8 cellular contexts compared by ENCODE assay signal in the genomic region with DNA sequence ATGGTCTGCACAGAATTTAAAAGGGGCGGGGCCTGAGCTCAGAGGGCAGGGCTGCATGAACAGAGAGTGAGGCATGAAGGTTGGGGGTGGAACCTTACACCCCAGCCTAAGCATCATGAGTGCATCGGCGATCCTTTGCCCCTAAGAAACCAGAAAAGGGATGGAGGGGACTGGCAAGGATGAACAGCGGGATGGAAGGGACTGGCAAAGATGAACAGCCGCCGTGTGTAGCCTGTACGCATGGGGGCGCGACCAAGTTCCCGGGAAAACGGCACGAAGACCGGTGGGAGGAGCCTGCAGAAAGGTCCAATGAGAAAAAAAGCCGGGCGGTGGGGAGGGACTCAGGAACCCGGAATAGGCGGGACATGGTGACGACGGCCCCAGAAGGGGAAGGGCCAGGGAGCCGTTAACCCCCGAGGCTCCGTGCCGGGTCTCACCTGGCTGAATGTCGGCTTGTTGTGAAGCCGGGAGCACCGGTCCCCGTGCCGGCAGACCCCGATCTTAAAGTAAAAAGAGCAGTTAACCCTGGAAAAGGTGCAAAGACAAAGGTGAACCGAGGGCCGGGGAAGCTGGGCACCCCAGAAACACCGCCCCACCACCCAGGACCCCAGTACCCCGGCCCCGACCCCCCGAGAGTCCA. TPM values are rescaled to one million over a fixed set of nuclear protein-coding genes. Genes with fewer than 3 reads are reported as not detected.
A peak's percentile ranks its signal among the peaks of the same experiment; 100 is the strongest.
DNase-seq lines count a peak whose midpoint lies in the region; ATAC-seq and TF ChIP-seq lines count a peak whose summit lies in the region.

No MANE protein-coding gene starts in this region.

- H3K27me3 Mint-ChIP-seq in CD4-positive, alpha-beta memory T cell = no peaks in the 10 kb centered on the region
- no peaks in the 10 kb centered on the region for H3K27me3 Mint-ChIP-seq in activated T-helper 17 cell treated with anti-CD3 and anti-CD28 coated beads, Interleukin-2, amount 50 U/mL, for 72 hours
- no peaks in the 10 kb centered on the region for H3K27me3 Mint-ChIP-seq in naive thymus-derived CD8-positive, alpha-beta T cell
- H3K27me3 Mint-ChIP-seq in stimulated activated naive B cell treated with anti-CD40 and anti-IgM and Interleukin-4, amounts not matched to agents 10 μg/mL and 1 μg/mL and 100 μg/mL, for 72 hours = no peaks in the 10 kb centered on the region

- peak overlapping the region; percentile 89 for H3K4me2 ChIP-seq in fibroblast of lung (ENCODE audit: extremely low read depth, insufficient read depth, low read length)

- POLR2A ChIA-PET in CD4-positive, alpha-beta memory T cell (lab: Charles Lee; ENCODE audit: partially characterized antibody) = interaction anchor here (0.7 to 4.6 kb wide), 23 partner anchors 9 to 470 kb away, joined by 3 to 51 read pairs (median 4); partner anchors contain the start of genes COX6B1, HSPB6, KMT2B and POLR2I
- POLR2A ChIA-PET in naive thymus-derived CD8-positive, alpha-beta T cell (lab: Charles Lee) = interaction anchor here (0.6 to 5.2 kb wide), 19 partner anchors 11 to 370 kb away, joined by 3 to 36 read pairs (median 5); partner anchors contain the start of genes COX6B1, ETV2, HSPB6 and KMT2B

- peak overlapping the region; percentile 98 to 100 (median 100) for H3K27ac Mint-ChIP-seq in CD4-positive, alpha-beta memory T cell
- H3K27ac Mint-ChIP-seq in activated T-helper 17 cell treated with anti-CD3 and anti-CD28 coated beads, Interleukin-2, amount 50 U/mL, for 72 hours = peak overlapping the region; percentile 96
- peak overlapping the region; percentile 97 to 100 (median 99) for H3K27ac Mint-ChIP-seq in naive thymus-derived CD8-positive, alpha-beta T cell
- H3K27ac Mint-ChIP-seq in stimulated activated naive B cell treated with anti-CD40 and anti-IgM and Interleukin-4, amounts not matched to agents 10 μg/mL and 1 μg/mL and 100 μg/mL, for 72 hours = peak overlapping the region; percentile 100

- CTCF ChIA-PET in CD4-positive, alpha-beta memory T cell (lab: Charles Lee; ENCODE audit: partially characterized antibody) = interaction anchor here (0.5 to 1.0 kb wide), 4 partner anchors 8 to 214 kb away, joined by 3 to 5 read pairs (median 3); no protein-coding TSS in a partner anchor

- peak; percentile 96 to 97 (median 96) for DNase-seq in CD4-positive, alpha-beta memory T cell
- DNase-seq in LoVo (ENCODE audit: low spot score) (peak; percentile 96), RPMI8226 (peak; percentile 94), fibroblast of lung (ENCODE audit: low read depth in 2 of 2) (peak; percentile 92 to 96)
- DNase-seq in naive thymus-derived CD8-positive, alpha-beta T cell = peak; percentile 83 to 97 (median 94)
- DNase-seq in stimulated activated naive B cell treated with anti-CD40 and anti-IgM and Interleukin-4, amounts not matched to agents 10 μg/mL and 1 μg/mL and 100 μg/mL, for 72 hours = peak; percentile 92

- peak overlapping the region; percentile 67 to 87 for H3K4me3 ChIP-seq in CD4-positive, alpha-beta memory T cell (ENCODE audit: low read length in 2 of 2)
- H3K4me3 ChIP-seq in fibroblast of lung (replicated peaks in 1 of 4; ENCODE audit: control extremely low read depth in 1 of 4, insufficient read depth in 1 of 4, low read depth in 3 of 4, low read length in 4 of 4) = peak overlapping the region; percentile 60 to 91 (median 78)

- peaks cover 67% of the 10 kb centered on the region for H3K4me1 ChIP-seq in CD4-positive, alpha-beta memory T cell (ENCODE audit: insufficient read depth, low read length)
- peaks cover 11% of the 10 kb centered on the region for H3K4me1 ChIP-seq in fibroblast of lung (ENCODE audit: control insufficient read depth, extremely low read depth, insufficient read depth, low read length)

- peak overlapping the region; percentile 99 for H3K27ac ChIP-seq in CD4-positive, alpha-beta memory T cell (ENCODE audit: low read depth, low read length)
- H3K27ac ChIP-seq in fibroblast of lung (ENCODE audit: insufficient read depth, low read length) = peak overlapping the region; percentile 95

- no peaks in the 10 kb centered on the region for H3K27me3 ChIP-seq in CD4-positive, alpha-beta memory T cell (ENCODE audit: insufficient read depth, low read length)
- H3K27me3 ChIP-seq in fibroblast of lung (ENCODE audit: control insufficient read depth, insufficient read depth, low read length) = no peaks in the 10 kb centered on the region

- peak; percentile 27 for ATAC-seq in GM21515 (IDR thresholded peaks at IDR 0.05; ENCODE audit: unreplicated experiment)
- ATAC-seq in activated T-helper 17 cell treated with anti-CD3 and anti-CD28 coated beads, Interleukin-2, amount 50 U/mL, for 72 hours (replicated peaks) = peak; percentile 64
- ATAC-seq in naive thymus-derived CD8-positive, alpha-beta T cell = peak; percentile 52 to 64
- ATAC-seq in stimulated activated naive B cell treated with anti-CD40 and anti-IgM and Interleukin-4, amounts not matched to agents 10 μg/mL and 1 μg/mL and 100 μg/mL, for 72 hours (replicated peaks) = peak; percentile 52 to 58

- H3K36me3 Mint-ChIP-seq in CD4-positive, alpha-beta memory T cell = peaks cover 5 to 34% of the 10 kb centered on the region in 2 donors
- H3K36me3 Mint-ChIP-seq in activated T-helper 17 cell treated with anti-CD3 and anti-CD28 coated beads, Interleukin-2, amount 50 U/mL, for 72 hours (ENCODE audit: low read depth) = peaks cover 41% of the 10 kb centered on the region
- H3K36me3 Mint-ChIP-seq in naive thymus-derived CD8-positive, alpha-beta T cell = peaks cover 4 to 5% (median 5%) of the 10 kb centered on the region in 3 donors
- H3K36me3 Mint-ChIP-seq in stimulated activated naive B cell treated with anti-CD40 and anti-IgM and Interleukin-4, amounts not matched to agents 10 μg/mL and 1 μg/mL and 100 μg/mL, for 72 hours = peaks cover 32 to 42% of the 10 kb centered on the region in 2 donors

- no peaks in the 10 kb centered on the region for H3K9me3 Mint-ChIP-seq in CD4-positive, alpha-beta memory T cell
- no peaks in the 10 kb centered on the region for H3K9me3 Mint-ChIP-seq in activated T-helper 17 cell treated with anti-CD3 and anti-CD28 coated beads, Interleukin-2, amount 50 U/mL, for 72 hours
- no peaks in the 10 kb centered on the region for H3K9me3 Mint-ChIP-seq in naive thymus-derived CD8-positive, alpha-beta T cell
- peaks cover 0 to 1% of the 10 kb centered on the region in 2 donors for H3K9me3 Mint-ChIP-seq in stimulated activated naive B cell treated with anti-CD40 and anti-IgM and Interleukin-4, amounts not matched to agents 10 μg/mL and 1 μg/mL and 100 μg/mL, for 72 hours

- no peaks in the 10 kb centered on the region for H3K36me3 ChIP-seq in CD4-positive, alpha-beta memory T cell (ENCODE audit: insufficient read depth, low read length)
- no peaks in the 10 kb centered on the region for H3K36me3 ChIP-seq in fibroblast of lung (ENCODE audit: control insufficient read depth, insufficient read depth, low read length)

- intact Hi-C loops in CD4-positive, alpha-beta memory T cell (cut with micrococcal nuclease) = loop anchor here (1.0 to 10.0 kb wide), 10 partner anchors 28 to 1630 kb away; partner anchors contain the start of genes ARHGAP33, HCST, SCGB2B2 and THAP8

- H3K4me3 Mint-ChIP-seq in CD4-positive, alpha-beta memory T cell = peak overlapping the region; percentile 95 to 99 (median 98)
- peak overlapping the region; percentile 95 for H3K4me3 Mint-ChIP-seq in activated T-helper 17 cell treated with anti-CD3 and anti-CD28 coated beads, Interleukin-2, amount 50 U/mL, for 72 hours
- peak overlapping the region; percentile 91 to 99 (median 97) for H3K4me3 Mint-ChIP-seq in naive thymus-derived CD8-positive, alpha-beta T cell
- H3K4me3 Mint-ChIP-seq in stimulated activated naive B cell treated with anti-CD40 and anti-IgM and Interleukin-4, amounts not matched to agents 10 μg/mL and 1 μg/mL and 100 μg/mL, for 72 hours = peak overlapping the region; percentile 96 to 98

- H3K4me1 Mint-ChIP-seq in CD4-positive, alpha-beta memory T cell = peaks cover 33 to 77% (median 51%) of the 10 kb centered on the region in 4 donors
- peaks cover 17% of the 10 kb centered on the region for H3K4me1 Mint-ChIP-seq in activated T-helper 17 cell treated with anti-CD3 and anti-CD28 coated beads, Interleukin-2, amount 50 U/mL, for 72 hours
- peaks cover 34 to 81% (median 65%) of the 10 kb centered on the region in 4 donors for H3K4me1 Mint-ChIP-seq in naive thymus-derived CD8-positive, alpha-beta T cell
- peaks cover 32 to 68% of the 10 kb centered on the region in 2 donors for H3K4me1 Mint-ChIP-seq in stimulated activated naive B cell treated with anti-CD40 and anti-IgM and Interleukin-4, amounts not matched to agents 10 μg/mL and 1 μg/mL and 100 μg/mL, for 72 hours

- peak overlapping the region; percentile 73 for H2AFZ ChIP-seq in fibroblast of lung (ENCODE audit: low read length)

- TF ChIP-seq CTCF in fibroblast of lung (conservative IDR thresholded peaks at IDR 0.05 in 1 of 2, IDR thresholded peaks at IDR 0.05 in 1 of 2; ENCODE audit: low read depth in 1 of 2, low read length in 2 of 2) = peak; percentile 44 to 52

- no peaks in the 10 kb centered on the region for H3K9me3 ChIP-seq in CD4-positive, alpha-beta memory T cell (ENCODE audit: control insufficient read depth in 1 of 2, low read length in 2 of 2)
- no peaks in the 10 kb centered on the region for H3K9me3 ChIP-seq in fibroblast of lung (ENCODE audit: control insufficient read depth, insufficient read depth, low read depth, low read length)

- no peaks in the 10 kb centered on the region for H4K20me1 ChIP-seq in fibroblast of lung (ENCODE audit: control insufficient read depth, extremely low read depth, insufficient read depth, low read length)

- H3K79me2 ChIP-seq in fibroblast of lung (ENCODE audit: control insufficient read depth, insufficient read depth, low read length) = peaks cover 18% of the 10 kb centered on the region

- H3K9ac ChIP-seq in fibroblast of lung (ENCODE audit: insufficient read depth, low read length) = peak overlapping the region; percentile 94

RNA-seq across cellular contexts. Expression of gene U2AF1L4, which starts 0.4 kb away (rescaled TPM):
- total RNA-seq in CD4-positive, alpha-beta memory T cell = 10 to 100 TPM; 60.5 to 65.2 TPM
- polyA plus RNA-seq in CD4-positive, alpha-beta memory T cell = 10 to 100 TPM; 48.7 to 50.9 TPM
- 10 to 100 TPM; 17.8 to 21.6 TPM for total RNA-seq in activated T-helper 17 cell treated with anti-CD3 and anti-CD28 coated beads, Interleukin-2, amount 50 U/mL, for 72 hours
- 5.9 and 9.1 TPM in 2 replicates for total RNA-seq in fibroblast of lung
- polyA plus RNA-seq in fibroblast of lung = 11.9 and 13.8 TPM in 2 replicates
- polyA plus RNA-seq in fibroblast of lung (2012) = 11.6 and 13.2 TPM in 2 replicates
- polyA minus RNA-seq in fibroblast of lung (ENCODE audit: low replicate concordance) = 6.2 and 9.7 TPM in 2 replicates
- 10 to 100 TPM; 52.7 to 53.1 TPM for total RNA-seq in naive thymus-derived CD8-positive, alpha-beta T cell
- polyA plus RNA-seq in naive thymus-derived CD8-positive, alpha-beta T cell = 10 to 100 TPM; 43.1 to 93.1 (median 76.6) TPM

RNA-seq across cellular contexts. Expression of gene PSENEN, which starts 0.6 kb away (rescaled TPM):
- total RNA-seq in CD4-positive, alpha-beta memory T cell = 10 to 100 TPM; 27.2 TPM
- polyA plus RNA-seq in CD4-positive, alpha-beta memory T cell = 10 to 100 TPM; 84.6 to 89.9 TPM
- total RNA-seq in activated T-helper 17 cell treated with anti-CD3 and anti-CD28 coated beads, Interleukin-2, amount 50 U/mL, for 72 hours = 10 to 100 TPM; 34.0 to 51.2 TPM
- 15.7 and 16.0 TPM in 2 replicates for total RNA-seq in fibroblast of lung
- 31.4 and 35.5 TPM in 2 replicates for polyA plus RNA-seq in fibroblast of lung
- polyA plus RNA-seq in fibroblast of lung (2012) = 51.7 and 65.5 TPM in 2 replicates
- 49.0 and 51.5 TPM in 2 replicates for polyA minus RNA-seq in fibroblast of lung (ENCODE audit: low replicate concordance)
- 10 to 100 TPM; 23.0 to 26.2 TPM for total RNA-seq in naive thymus-derived CD8-positive, alpha-beta T cell
- polyA plus RNA-seq in naive thymus-derived CD8-positive, alpha-beta T cell = 10 to 100 TPM; 68.7 to 76.5 (median 71.2) TPM

RNA-seq across cellular contexts. Expression of gene IGFLR1, which starts 2.6 kb away (rescaled TPM):
- total RNA-seq in CD4-positive, alpha-beta memory T cell = 100 to 1,000 TPM; 119 to 124 TPM
- 10 to 100 TPM; 93.9 to 99.5 TPM for polyA plus RNA-seq in CD4-positive, alpha-beta memory T cell
- 100 to 1,000 TPM in 1 of 2 donors, 10 to 100 TPM in 1; 42.3 to 153 TPM for total RNA-seq in activated T-helper 17 cell treated with anti-CD3 and anti-CD28 coated beads, Interleukin-2, amount 50 U/mL, for 72 hours
- 0.17 and 0.51 TPM in 2 replicates for total RNA-seq in fibroblast of lung
- polyA plus RNA-seq in fibroblast of lung = 0.75 and 2.1 TPM in 2 replicates
- 2.0 and 6.1 TPM in 2 replicates for polyA plus RNA-seq in fibroblast of lung (2012)
- polyA minus RNA-seq in fibroblast of lung (ENCODE audit: low replicate concordance) = 0.98 and 22.0 TPM in 2 replicates
- total RNA-seq in naive thymus-derived CD8-positive, alpha-beta T cell = 10 to 100 TPM; 79.8 to 82.5 TPM
- polyA plus RNA-seq in naive thymus-derived CD8-positive, alpha-beta T cell = 10 to 100 TPM; 70.2 to 92.7 (median 92.6) TPM

RNA-seq across cellular contexts. Expression of gene LIN37, which starts 3.6 kb away (rescaled TPM):
- 10 to 100 TPM; 26.3 to 29.4 TPM for total RNA-seq in CD4-positive, alpha-beta memory T cell
- polyA plus RNA-seq in CD4-positive, alpha-beta memory T cell = 10 to 100 TPM in 1 of 2 donors, 1 to 10 TPM in 1; 8.3 to 13.3 TPM
- total RNA-seq in activated T-helper 17 cell treated with anti-CD3 and anti-CD28 coated beads, Interleukin-2, amount 50 U/mL, for 72 hours = 10 to 100 TPM; 11.0 to 20.1 TPM
- 6.4 and 10.0 TPM in 2 replicates for total RNA-seq in fibroblast of lung
- 8.5 and 10.3 TPM in 2 replicates for polyA plus RNA-seq in fibroblast of lung
- polyA plus RNA-seq in fibroblast of lung (2012) = 13.8 and 14.6 TPM in 2 replicates
- polyA minus RNA-seq in fibroblast of lung (ENCODE audit: low replicate concordance) = 6.5 and 22.3 TPM in 2 replicates
- 10 to 100 TPM; 14.0 to 16.6 TPM for total RNA-seq in naive thymus-derived CD8-positive, alpha-beta T cell
- 10 to 100 TPM in 1 of 3 donors, 1 to 10 TPM in 2; 5.4 to 15.5 (median 8.1) TPM for polyA plus RNA-seq in naive thymus-derived CD8-positive, alpha-beta T cell

RNA-seq across cellular contexts. Expression of gene HSPB6, which starts 12.0 kb away (rescaled TPM):
- total RNA-seq in CD4-positive, alpha-beta memory T cell = not detected
- not detected for polyA plus RNA-seq in CD4-positive, alpha-beta memory T cell
- total RNA-seq in activated T-helper 17 cell treated with anti-CD3 and anti-CD28 coated beads, Interleukin-2, amount 50 U/mL, for 72 hours = not detected
- total RNA-seq in fibroblast of lung = 47.8 and 54.3 TPM in 2 replicates
- polyA plus RNA-seq in fibroblast of lung = 53.1 and 71.0 TPM in 2 replicates
- polyA plus RNA-seq in fibroblast of lung (2012) = 463 and 468 TPM in 2 replicates
- 247 and 355 TPM in 2 replicates for polyA minus RNA-seq in fibroblast of lung (ENCODE audit: low replicate concordance)
- not detected for total RNA-seq in naive thymus-derived CD8-positive, alpha-beta T cell
- not detected for polyA plus RNA-seq in naive thymus-derived CD8-positive, alpha-beta T cell

Comparison
In these comparisons a context has a peak if more than half of its experiments do, and no peak if none do; other contexts are left out.
1. Peak in every context shown above with its lines: DNase-seq, ATAC-seq, H3K4me3 ChIP-seq and H3K27ac ChIP-seq.
2. RNA of gene IGFLR1, which starts 2.6 kb away (total RNA-seq): 42.3 to 153 TPM in activated T-helper 17 cell treated with anti-CD3 and anti-CD28 coated beads, Interleukin-2, amount 50 U/mL, for 72 hours, 119 to 124 TPM in CD4-positive, alpha-beta memory T cell and 79.8 to 82.5 TPM in naive thymus-derived CD8-positive, alpha-beta T cell; 0.17 to 0.51 TPM in fibroblast of lung; every median in the first group is over 10 times any median in the second.